21 cellular contexts compared by ENCODE assay signal in genomic region chr1:35507947-35508346, GRCh38. TPM values are rescaled to one million over a fixed set of nuclear protein-coding genes. Genes with fewer than 3 reads are reported as not detected.
DNase-seq lines count a peak whose midpoint lies in the region; ATAC-seq and TF ChIP-seq lines count a peak whose summit lies in the region.
"Had no signal": no experiment of that assay in that cellular context is flagged by ENCODE, and none has a peak within 500 bp of the region (broad histone marks: within the 10 kb centered on the region; RNA-seq: fewer than 3 reads in every experiment).

No MANE protein-coding gene starts in this region.

- H3K9me3 ChIP-seq in CD4-positive, alpha-beta T cell (ENCODE audit: control insufficient read depth, low read length): no peaks in the 10 kb centered on the region
- no peaks in the 10 kb centered on the region for H3K9me3 ChIP-seq in OCI-LY7 (ENCODE audit: low read length)
- no peaks in the 10 kb centered on the region for H3K9me3 ChIP-seq in effector memory CD4-positive, alpha-beta T cell (ENCODE audit: control insufficient read depth, low read length)
- H3K9me3 ChIP-seq in colonic mucosa: no peaks in the 10 kb centered on the region
- no peaks in the 10 kb centered on the region for H3K9me3 ChIP-seq in GM23248 (ENCODE audit: low read depth)
- H3K9me3 ChIP-seq: A549, ovary, right atrium auricular region, SJSA1 had no signal

- no peaks in the 10 kb centered on the region for H4K20me1 ChIP-seq in OCI-LY7 (ENCODE audit: insufficient read depth, low read length)
- H4K20me1 ChIP-seq in GM23248 (ENCODE audit: insufficient read depth): peaks cover 25% of the 10 kb centered on the region; the same call in 1 of the 2 replicates

- no TSS peak for BruUV-seq in OCI-LY7 (replicated peaks; lab: Mats Ljungman, UMichigan)

- H3K79me2 ChIP-seq in OCI-LY7 (ENCODE audit: insufficient read depth, low read depth, low read length) (peaks cover 19% of the 10 kb centered on the region; the same call in 1 of the 2 replicates), GM23248 (ENCODE audit: insufficient read depth) (peaks cover 41% of the 10 kb centered on the region; the same call in 1 of the 2 replicates)

- H3K4me2 ChIP-seq in OCI-LY7 (ENCODE audit: low read length): peak overlapping the region; percentile 71
- no peak overlapping the region for H3K4me2 ChIP-seq in GM23248 (ENCODE audit: unreplicated experiment)
- H3K4me2 ChIP-seq: A549 had no signal

- no peak overlapping the region for H3K9ac ChIP-seq in colonic mucosa (ENCODE audit: low read depth in 2 of 2, low read length in 2 of 2)
- H3K9ac ChIP-seq in GM23248: no peak overlapping the region

- CTCF ChIA-PET in activated CD4-positive, alpha-beta memory T cell treated with anti-CD3 and anti-CD28 coated beads for 36 hours (lab: Charles Lee): interaction anchor here (1.1 to 2.1 kb wide), 3 partner anchors 31 to 57 kb away, joined by 4 to 12 read pairs (median 5); no protein-coding TSS in a partner anchor
- CTCF ChIA-PET in activated CD4-positive, alpha-beta memory T cell treated with anti-CD3 and anti-CD28 coated beads, Interleukin-2, amount 10 ng/mL, durations not matched to agents 7 days and 5 days (lab: Charles Lee): interaction anchor here (0.7 kb wide), 1 partner anchor 57 kb away, joined by 3 read pairs; no protein-coding TSS in a partner anchor
- CTCF ChIA-PET in CD4-positive, alpha-beta T cell (lab: Charles Lee): interaction anchor here (1.0 to 1.7 kb wide), 2 partner anchors 38 to 57 kb away, joined by 3 to 6 read pairs; no protein-coding TSS in a partner anchor
- CTCF ChIA-PET in OCI-LY7 (lab: Charles Lee; ENCODE audit: unreplicated experiment): no interaction called here

- intact Hi-C loops in activated CD4-positive, alpha-beta memory T cell treated with anti-CD3 and anti-CD28 coated beads for 36 hours (cut with micrococcal nuclease): no loop called here
- intact Hi-C loops in CD4-positive, alpha-beta T cell (cut with DNase I, micrococcal nuclease): loop anchor here (1.0 to 5.0 kb wide), 4 partner anchors 31 to 57 kb away; partner anchors contain the start of genes KIAA0319L (in 1 of the 2) and NCDN (in 1 of the 2)
- intact Hi-C loops in OCI-LY7 (cut with micrococcal nuclease; ENCODE audit: unreplicated experiment): loop anchor here (5.0 kb wide), 1 partner anchor 49 kb away; the partner anchor contains the start of genes KIAA0319L and NCDN
- intact Hi-C loops in colonic mucosa (cut with DNase I): no loop called here

- H3K4me3 ChIP-seq in OCI-LY7 (ENCODE audit: low read depth, low read length, poor library complexity, severe bottlenecking) (peak overlapping the region; percentile 32), colonic mucosa (no peak overlapping the region), GM23248 (no peak overlapping the region)
- no peak overlapping the region for H3K4me3 ChIP-seq in effector memory CD4-positive, alpha-beta T cell (ENCODE audit: insufficient read depth, low read depth, low read length, poor library complexity, severe bottlenecking)
- H3K4me3 ChIP-seq: A549, ovary, right atrium auricular region, SJSA1 had no signal

- no peaks in the 10 kb centered on the region for H3K9me2 ChIP-seq in OCI-LY7 (ENCODE audit: insufficient read depth, low read length)
- no peaks in the 10 kb centered on the region for H3K9me2 ChIP-seq in GM23248 (ENCODE audit: insufficient read depth)

- H3K4me1 ChIP-seq in OCI-LY7 (ENCODE audit: insufficient read depth, low read length, poor library complexity, severe bottlenecking) (peaks cover 47% of the 10 kb centered on the region), colonic mucosa (no peaks in the 10 kb centered on the region), GM23248 (ENCODE audit: insufficient read depth) (peaks cover 17% of the 10 kb centered on the region)
- peaks cover 35% of the 10 kb centered on the region for H3K4me1 ChIP-seq in effector memory CD4-positive, alpha-beta T cell (ENCODE audit: control insufficient read depth, insufficient read depth, low read length, poor library complexity, severe bottlenecking)

- no peaks in the 10 kb centered on the region for H3K9me3 Mint-ChIP-seq in activated CD4-positive, alpha-beta memory T cell treated with anti-CD3 and anti-CD28 coated beads for 36 hours
- peaks cover 6% of the 10 kb centered on the region for H3K9me3 Mint-ChIP-seq in activated CD4-positive, alpha-beta memory T cell treated with anti-CD3 and anti-CD28 coated beads, Interleukin-2, amount 10 ng/mL, durations not matched to agents 7 days and 5 days
- H3K9me3 Mint-ChIP-seq in CD4-positive, alpha-beta T cell: no peaks in the 10 kb centered on the region
- H3K9me3 Mint-ChIP-seq: natural killer cell treated with Interleukin-12 subunit alpha and Interleukin-12 subunit beta and Interleukin-15 and Interleukin-18, amount 100 ng/mL, for 72 hours; WTC11 had no signal

- peak overlapping the region; percentile 18 for H3K27ac Mint-ChIP-seq in activated CD4-positive, alpha-beta memory T cell treated with anti-CD3 and anti-CD28 coated beads for 36 hours
- H3K27ac Mint-ChIP-seq in activated CD4-positive, alpha-beta memory T cell treated with anti-CD3 and anti-CD28 coated beads, Interleukin-2, amount 10 ng/mL, durations not matched to agents 7 days and 5 days: no peak overlapping the region
- peak overlapping the region; percentile 88 for H3K27ac Mint-ChIP-seq in CD4-positive, alpha-beta T cell

- H3K36me3 ChIP-seq in OCI-LY7 (ENCODE audit: insufficient read depth, low read length) (peaks cover 13% of the 10 kb centered on the region; the same call in 1 of the 2 replicates), colonic mucosa (no peaks in the 10 kb centered on the region), GM23248 (ENCODE audit: low read depth) (no peaks in the 10 kb centered on the region)
- no peaks in the 10 kb centered on the region for H3K36me3 ChIP-seq in effector memory CD4-positive, alpha-beta T cell (ENCODE audit: control insufficient read depth, insufficient read depth, low read length)
- H3K36me3 ChIP-seq: ovary, right atrium auricular region, SJSA1 had no signal

- DNase-seq in activated CD4-positive, alpha-beta memory T cell treated with anti-CD3 and anti-CD28 coated beads for 36 hours: no peak
- no peak for DNase-seq in activated CD4-positive, alpha-beta memory T cell treated with anti-CD3 and anti-CD28 coated beads, Interleukin-2, amount 10 ng/mL, durations not matched to agents 7 days and 5 days
- no peak for DNase-seq in CD4-positive, alpha-beta T cell
- DNase-seq in OCI-LY7 (ENCODE audit: low spot score): no peak
- no peak for DNase-seq in effector memory CD4-positive, alpha-beta T cell
- no peak for DNase-seq in colonic mucosa
- no peak for DNase-seq in GM23248
- DNase-seq: anterior cingulate cortex; central memory CD4-positive, alpha-beta T cell; DMS 273 treated with DMSO at 0.1 percent for 48 hours; left colon; NCI-H1436; ovary; stimulated activated CD8-positive, alpha-beta memory T cell treated with anti-CD3 and anti-CD28 coated beads, Interleukin-4, amount 100 ng/mL, for 48 hours had no signal

- in situ Hi-C loops in GM23248 (cut with MboI): no loop called here

- H3K36me3 Mint-ChIP-seq in activated CD4-positive, alpha-beta memory T cell treated with anti-CD3 and anti-CD28 coated beads for 36 hours: peaks cover 13% of the 10 kb centered on the region
- H3K36me3 Mint-ChIP-seq in activated CD4-positive, alpha-beta memory T cell treated with anti-CD3 and anti-CD28 coated beads, Interleukin-2, amount 10 ng/mL, durations not matched to agents 7 days and 5 days (ENCODE audit: low read depth): peaks cover 42% of the 10 kb centered on the region
- no peaks in the 10 kb centered on the region for H3K36me3 Mint-ChIP-seq in CD4-positive, alpha-beta T cell (ENCODE audit: low read depth)
- H3K36me3 Mint-ChIP-seq: natural killer cell treated with Interleukin-12 subunit alpha and Interleukin-12 subunit beta and Interleukin-15 and Interleukin-18, amount 100 ng/mL, for 72 hours had no signal

- peak overlapping the region; percentile 3 for H3K27ac ChIP-seq in CD4-positive, alpha-beta T cell (ENCODE audit: low read depth, low read length)
- H3K27ac ChIP-seq in OCI-LY7 (ENCODE audit: low read depth, low read length, poor library complexity, severe bottlenecking) (peak overlapping the region; percentile 72), colonic mucosa (no peak overlapping the region), GM23248 (no peak overlapping the region)
- peak overlapping the region; percentile 49 for H3K27ac ChIP-seq in effector memory CD4-positive, alpha-beta T cell (ENCODE audit: insufficient read depth, low read length, poor library complexity, severe bottlenecking)
- H3K27ac ChIP-seq: A549, ovary, right atrium auricular region, SJSA1 had no signal

- no peak for ATAC-seq in CD4-positive, alpha-beta T cell (ENCODE audit: poor library complexity)
- ATAC-seq in GM19324 (IDR thresholded peaks at IDR 0.05; ENCODE audit: low FRiP score, unreplicated experiment): no peak
- ATAC-seq: A549; left colon; natural killer cell treated with Interleukin-12 subunit alpha and Interleukin-12 subunit beta and Interleukin-15 and Interleukin-18, amount 100 ng/mL, for 72 hours; Panc1; WTC11 had no signal

- peaks cover 62% of the 10 kb centered on the region for H3K4me1 Mint-ChIP-seq in activated CD4-positive, alpha-beta memory T cell treated with anti-CD3 and anti-CD28 coated beads for 36 hours (ENCODE audit: low read depth)
- peaks cover 43% of the 10 kb centered on the region for H3K4me1 Mint-ChIP-seq in activated CD4-positive, alpha-beta memory T cell treated with anti-CD3 and anti-CD28 coated beads, Interleukin-2, amount 10 ng/mL, durations not matched to agents 7 days and 5 days
- H3K4me1 Mint-ChIP-seq in CD4-positive, alpha-beta T cell (ENCODE audit: low read depth): peaks cover 72% of the 10 kb centered on the region
- H3K4me1 Mint-ChIP-seq: WTC11 had no signal

- H2AFZ ChIP-seq in OCI-LY7 (ENCODE audit: low read length) (no peak overlapping the region), GM23248 (no peak overlapping the region)

- H3K27me3 ChIP-seq in CD4-positive, alpha-beta T cell (ENCODE audit: control insufficient read depth, insufficient read depth, low read length): no peaks in the 10 kb centered on the region
- no peaks in the 10 kb centered on the region for H3K27me3 ChIP-seq in effector memory CD4-positive, alpha-beta T cell (replicated peaks; ENCODE audit: control insufficient read depth, insufficient read depth, low read length, poor library complexity, severe bottlenecking)
- no peaks in the 10 kb centered on the region for H3K27me3 ChIP-seq in colonic mucosa
- H3K27me3 ChIP-seq in GM23248 (replicated peaks; ENCODE audit: insufficient read depth): no peaks in the 10 kb centered on the region
- H3K27me3 ChIP-seq: ovary, right atrium auricular region, SJSA1 had no signal

- TF ChIP-seq CTCF in CD4-positive, alpha-beta T cell (IDR thresholded peaks at IDR 0.05): no peak
- TF ChIP-seq CTCF in OCI-LY7 (conservative IDR thresholded peaks at IDR 0.05; ENCODE audit: low read length) (no peak), colonic mucosa (IDR thresholded peaks at IDR 0.05) (no peak)

- no peaks in the 10 kb centered on the region for H3K27me3 Mint-ChIP-seq in activated CD4-positive, alpha-beta memory T cell treated with anti-CD3 and anti-CD28 coated beads for 36 hours
- no peaks in the 10 kb centered on the region for H3K27me3 Mint-ChIP-seq in activated CD4-positive, alpha-beta memory T cell treated with anti-CD3 and anti-CD28 coated beads, Interleukin-2, amount 10 ng/mL, durations not matched to agents 7 days and 5 days
- H3K27me3 Mint-ChIP-seq in CD4-positive, alpha-beta T cell: no peaks in the 10 kb centered on the region
- H3K27me3 Mint-ChIP-seq: natural killer cell treated with Interleukin-12 subunit alpha and Interleukin-12 subunit beta and Interleukin-15 and Interleukin-18, amount 100 ng/mL, for 72 hours had no signal

- H3F3A ChIP-seq in GM23248 (ENCODE audit: insufficient read depth): peaks cover 25% of the 10 kb centered on the region; the same call in 1 of the 2 replicates

- H3K4me3 Mint-ChIP-seq in activated CD4-positive, alpha-beta memory T cell treated with anti-CD3 and anti-CD28 coated beads for 36 hours: no peak overlapping the region
- no peak overlapping the region for H3K4me3 Mint-ChIP-seq in activated CD4-positive, alpha-beta memory T cell treated with anti-CD3 and anti-CD28 coated beads, Interleukin-2, amount 10 ng/mL, durations not matched to agents 7 days and 5 days
- no peak overlapping the region for H3K4me3 Mint-ChIP-seq in CD4-positive, alpha-beta T cell
- H3K4me3 Mint-ChIP-seq: WTC11 had no signal

- POLR2A ChIA-PET in activated CD4-positive, alpha-beta memory T cell treated with anti-CD3 and anti-CD28 coated beads for 36 hours (lab: Charles Lee): interaction anchor here (0.9 kb wide), 1 partner anchor 31 kb away, joined by 3 read pairs; no protein-coding TSS in a partner anchor
- POLR2A ChIA-PET in activated CD4-positive, alpha-beta memory T cell treated with anti-CD3 and anti-CD28 coated beads, Interleukin-2, amount 10 ng/mL, durations not matched to agents 7 days and 5 days (lab: Charles Lee): interaction anchor here (1.0 kb wide), 2 partner anchors 8 to 30 kb away, joined by 4 read pairs; no protein-coding TSS in a partner anchor
- POLR2A ChIA-PET in CD4-positive, alpha-beta T cell (lab: Charles Lee): interaction anchor here (1.6 to 3.4 kb wide), 3 partner anchors 29 to 49 kb away, joined by 6 to 35 read pairs (median 9); partner anchors contain the start of genes KIAA0319L and NCDN
- POLR2A ChIA-PET in OCI-LY7 (lab: Charles Lee): interaction anchor here (1.3 kb wide), 1 partner anchor 15 kb away, joined by 5 read pairs; no protein-coding TSS in a partner anchor

RNA-seq across cellular contexts. Expression of gene KIAA0319L, which starts 49.3 kb away (rescaled TPM):
- total RNA-seq in activated CD4-positive, alpha-beta memory T cell treated with anti-CD3 and anti-CD28 coated beads for 36 hours: 10 to 100 TPM; 28.3 to 30.9 TPM
- 10 to 100 TPM; 48.4 to 53.2 TPM for total RNA-seq in activated CD4-positive, alpha-beta memory T cell treated with anti-CD3 and anti-CD28 coated beads, Interleukin-2, amount 10 ng/mL, durations not matched to agents 7 days and 5 days
- total RNA-seq in CD4-positive, alpha-beta T cell: 10 to 100 TPM; 50.9 to 53.3 TPM
- 23.1 and 25.3 TPM in 2 replicates for total RNA-seq in OCI-LY7 (2014; rRNA removed; shearing (Covaris generic))
- 44.9 and 47.4 TPM in 2 replicates for total RNA-seq in OCI-LY7 (2022)
- 10 to 100 TPM; 53.2 to 66.0 TPM for total RNA-seq in colonic mucosa
- 24.4 and 28.3 TPM in 2 replicates for total RNA-seq in GM23248 (2014; rRNA removed; shearing (Covaris generic))
- 16.6 and 18.1 TPM in 2 replicates for polyA plus RNA-seq in GM23248 (2016; fragmentation: Nextera tagmentation; extraction: Ambion mirVana)

RNA-seq across cellular contexts. Expression of gene NCDN, which starts 49.7 kb away (rescaled TPM):
- total RNA-seq in activated CD4-positive, alpha-beta memory T cell treated with anti-CD3 and anti-CD28 coated beads for 36 hours: 10 to 100 TPM; 21.6 to 21.7 TPM
- 10 to 100 TPM; 25.6 to 27.8 TPM for total RNA-seq in activated CD4-positive, alpha-beta memory T cell treated with anti-CD3 and anti-CD28 coated beads, Interleukin-2, amount 10 ng/mL, durations not matched to agents 7 days and 5 days
- 10 to 100 TPM; 12.8 to 14.2 TPM for total RNA-seq in CD4-positive, alpha-beta T cell
- 16.5 and 22.2 TPM in 2 replicates for total RNA-seq in OCI-LY7 (2014; rRNA removed; shearing (Covaris generic))
- total RNA-seq in OCI-LY7 (2022) (25.8 and 30.1 TPM in 2 replicates), colonic mucosa (10 to 100 TPM in 1 of 2 donors, 1 to 10 TPM in 1; 9.7 to 18.0 TPM)
- total RNA-seq in GM23248 (2014; rRNA removed; shearing (Covaris generic)): 34.1 and 39.7 TPM in 2 replicates
- polyA plus RNA-seq in GM23248 (2016; fragmentation: Nextera tagmentation; extraction: Ambion mirVana): 29.6 and 30.2 TPM in 2 replicates

Comparison
In these comparisons a context has a peak if more than half of its experiments do, and no peak if none do; other contexts are left out.
1. H3K27ac ChIP-seq: peak in CD4-positive, alpha-beta T cell (single experiment), OCI-LY7 (single experiment) and effector memory CD4-positive, alpha-beta T cell (single experiment); none in colonic mucosa (single experiment) and GM23248 (single experiment).
2. intact Hi-C loops: an anchor here in CD4-positive, alpha-beta T cell (1.0 to 5.0 kb wide) and OCI-LY7 (5.0 kb wide); none called in activated CD4-positive, alpha-beta memory T cell treated with anti-CD3 and anti-CD28 coated beads for 36 hours and colonic mucosa.